16 cellular contexts compared by ENCODE assay signal in the genomic region with DNA sequence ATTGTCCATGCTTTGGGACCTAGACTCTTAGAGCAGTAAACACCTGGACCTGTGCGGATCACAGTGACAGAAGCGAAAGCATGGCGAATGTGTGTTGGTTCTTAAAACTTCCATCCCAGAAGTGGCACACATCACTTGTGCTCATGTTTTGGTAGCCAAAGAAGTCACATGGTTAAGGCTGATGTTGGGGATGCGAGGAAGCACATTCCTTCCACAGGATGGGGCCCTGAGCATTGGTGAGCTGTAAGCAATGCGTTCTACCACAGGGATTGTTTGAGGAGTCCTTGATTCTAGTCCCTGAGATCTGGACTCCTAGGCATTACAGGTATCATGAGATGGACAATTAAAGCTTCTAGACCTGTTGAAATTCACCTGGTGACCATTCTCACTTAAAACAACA.
"Had no signal": no experiment of that assay in that cellular context is flagged by ENCODE, and none has a peak within 500 bp of the region (broad histone marks: within the 10 kb centered on the region; RNA-seq: fewer than 3 reads in every experiment).

No MANE protein-coding gene starts in this region.

- H3K27me3 ChIP-seq: brain microvascular endothelial cell, esophagus squamous epithelium had no signal

- DNase-seq: activated CD4-positive, alpha-beta T cell treated with anti-CD3 and anti-CD28 coated beads, Interleukin-2, amount 50 U/mL, for 4 hours; activated CD4-positive, CD25-positive, alpha-beta regulatory T cell treated with anti-CD3 and anti-CD28 coated beads, Interleukin-2, amount 50 U/mL, for 72 hours; activated CD8-positive, alpha-beta memory T cell treated with anti-CD3 and anti-CD28 coated beads, Interleukin-2, amount 10 ng/mL, durations not matched to agents 7 days and 5 days; activated gamma-delta T cell; activated naive CD8-positive, alpha-beta T cell treated with anti-CD3 and anti-CD28 coated beads for 36 hours; activated T-cell treated with anti-CD3 and anti-CD28 coated beads, Interleukin-2, amount 50 U/mL, for 24 hours; brain microvascular endothelial cell; esophagus squamous epithelium; foreskin fibroblast; kidney; left ventricle myocardium superior; mesenchymal stem cell; nephron progenitor cell; stimulated activated CD4-positive, alpha-beta T cell treated with anti-CD3 and anti-CD28 coated beads, Interleukin-2, amount 100 ng/mL, for 48 hours; stimulated activated naive CD4-positive, alpha-beta T cell treated with Interleukin-2 at 50 U/mL for 16 hours; T-helper 2 cell had no signal

- FAIRE-seq: kidney had no signal

- H3K36me3 ChIP-seq: brain microvascular endothelial cell, esophagus squamous epithelium had no signal

- H3K4me3 ChIP-seq: esophagus squamous epithelium had no signal

- ATAC-seq: activated CD8-positive, alpha-beta memory T cell treated with anti-CD3 and anti-CD28 coated beads, Interleukin-2, amount 10 ng/mL, durations not matched to agents 7 days and 5 days; left ventricle myocardium superior had no signal
